Comparison of ENCODE assay signal across 10 cellular contexts in genomic region chr1:151905070-151905442, GRCh38. TPM values are rescaled to one million over a fixed set of nuclear protein-coding genes. Genes with fewer than 3 reads are reported as not detected.
A peak's percentile ranks its signal among the peaks of the same experiment; 100 is the strongest.
DNase-seq lines count a peak whose midpoint lies in the region; TF ChIP-seq lines count a peak whose summit lies in the region.
"Had no signal": no experiment of that assay in that cellular context is flagged by ENCODE, and none has a peak within 500 bp of the region (broad histone marks: within the 10 kb centered on the region; RNA-seq: fewer than 3 reads in every experiment).

No MANE protein-coding gene starts in this region.

- H3K4me3 Mint-ChIP-seq in Calu3 (ENCODE audit: low read depth, unreplicated experiment): no peak overlapping the region
- H3K4me3 Mint-ChIP-seq: stimulated activated naive B cell treated with anti-CD40 and anti-IgM and Interleukin-4, amounts not matched to agents 10 μg/mL and 1 μg/mL and 100 μg/mL, for 72 hours had no signal

- H3K27me3 ChIP-seq in GM23248 (replicated peaks; ENCODE audit: insufficient read depth): no peaks in the 10 kb centered on the region

- peaks cover 30% of the 10 kb centered on the region for H3K36me3 Mint-ChIP-seq in Calu3 (ENCODE audit: insufficient read depth, unreplicated experiment)

- H3K4me1 ChIP-seq in GM23248 (ENCODE audit: insufficient read depth): peaks cover 15% of the 10 kb centered on the region; the same call in 1 of the 2 replicates

- BruUV-seq in Calu3 (replicated peaks; lab: Mats Ljungman, UMichigan): no TSS peak

- H3K27ac ChIP-seq in GM23248: peak overlapping the region; percentile 45

- no peaks in the 10 kb centered on the region for H3K9me3 ChIP-seq in GM23248 (ENCODE audit: low read depth)

- no peaks in the 10 kb centered on the region for H3K9me2 ChIP-seq in GM23248 (ENCODE audit: insufficient read depth)

- peaks cover 19% of the 10 kb centered on the region for H3K4me1 Mint-ChIP-seq in Calu3 (ENCODE audit: low read depth, unreplicated experiment)

- H3F3A ChIP-seq in GM23248 (ENCODE audit: insufficient read depth): peaks cover 8% of the 10 kb centered on the region; the same call in 1 of the 2 replicates

- H3K27me3 Mint-ChIP-seq in Calu3 (ENCODE audit: unreplicated experiment): no peaks in the 10 kb centered on the region
- H3K27me3 Mint-ChIP-seq: stimulated activated naive B cell treated with anti-CD40 and anti-IgM and Interleukin-4, amounts not matched to agents 10 μg/mL and 1 μg/mL and 100 μg/mL, for 72 hours had no signal

- H3K9ac ChIP-seq in GM23248: no peak overlapping the region

- H3K27ac Mint-ChIP-seq in Calu3 (ENCODE audit: unreplicated experiment): no peak overlapping the region
- H3K27ac Mint-ChIP-seq: stimulated activated naive B cell treated with anti-CD40 and anti-IgM and Interleukin-4, amounts not matched to agents 10 μg/mL and 1 μg/mL and 100 μg/mL, for 72 hours had no signal

- DNase-seq in GM23248: no peak
- DNase-seq in activated CD4-positive, alpha-beta T cell treated with anti-CD3 and anti-CD28 coated beads, Interleukin-2, amount 50 U/mL, for 24 hours (ENCODE audit: low read depth in 1 of 2, low spot score in 1 of 2): peak; percentile 30 to 51
- DNase-seq in central memory CD4-positive, alpha-beta T cell: peak; percentile 52
- peak; percentile 26 to 34 for DNase-seq in stimulated activated CD4-positive, alpha-beta T cell treated with anti-CD3 and anti-CD28 coated beads, Interleukin-15, amount 100 ng/mL, for 1 hour (ENCODE audit: low read depth in 1 of 2, low spot score in 1 of 2)
- no peak for DNase-seq in Calu3
- DNase-seq in COLO829 (ENCODE audit: low spot score): no peak
- DNase-seq in GM03348 (ENCODE audit: low spot score): no peak
- no peak for DNase-seq in DMS 273 (lab: John Stamatoyannopoulos, UW; ENCODE audit: unreplicated experiment)
- DNase-seq: stimulated activated naive B cell treated with anti-CD40 and anti-IgM and Interleukin-4, amounts not matched to agents 10 μg/mL and 1 μg/mL and 100 μg/mL, for 72 hours had no signal

- peak overlapping the region; percentile 55 for H2AFZ ChIP-seq in GM23248

- H4K20me1 ChIP-seq in GM23248 (ENCODE audit: insufficient read depth): no peaks in the 10 kb centered on the region

- CTCF ChIA-PET in Calu3 (lab: Charles Lee): interaction anchor here (1.6 kb wide), 1 partner anchor 97 kb away, joined by 4 read pairs; no protein-coding TSS in a partner anchor

- H3K4me3 ChIP-seq in GM23248: no peak overlapping the region

- intact Hi-C loops in Calu3 (cut with micrococcal nuclease; ENCODE audit: unreplicated experiment): no loop called here

- 0 out of 2 replicates have a peak, but pooled peaks cover 3% of the 10 kb centered on the region for H3K36me3 ChIP-seq in GM23248 (ENCODE audit: low read depth)

- peaks cover 12% of the 10 kb centered on the region for H3K9me3 Mint-ChIP-seq in Calu3 (ENCODE audit: low read depth, unreplicated experiment)

- peaks cover 44% of the 10 kb centered on the region for H3K79me2 ChIP-seq in GM23248 (ENCODE audit: insufficient read depth)

- WGBS in GM23248 (ENCODE audit: low coverage in 1 of 2, low lambda C conversion rate in 2 of 2, missing lambda C conversion rate in 2 of 2), 2 experiments: 85 to 93% methylated on average over 2 of the region's 2 CpGs

- no peak overlapping the region for H3K4me2 ChIP-seq in GM23248 (ENCODE audit: unreplicated experiment)

- no peak for TF ChIP-seq CTCF in Calu3 (IDR thresholded peaks at IDR 0.05; ENCODE audit: unreplicated experiment)

- in situ Hi-C loops in GM23248 (cut with MboI): no loop called here

RNA-seq across cellular contexts. Expression of gene THEM4, which starts 4.3 kb away (rescaled TPM):
- total RNA-seq in GM23248 (2014; rRNA removed; shearing (Covaris generic)): 10.0 and 14.6 TPM in 2 replicates
- 17.9 and 19.0 TPM in 2 replicates for polyA plus RNA-seq in GM23248 (2016; fragmentation: Nextera tagmentation; extraction: Ambion mirVana)
- total RNA-seq in Calu3 (2022): 17.2 and 18.6 TPM in 2 replicates

RNA-seq across cellular contexts. Expression of gene THEM5, which starts 51.5 kb away (rescaled TPM):
- total RNA-seq in GM23248 (2014; rRNA removed; shearing (Covaris generic)): not detected in 2 replicates
- polyA plus RNA-seq in GM23248 (2016; fragmentation: Nextera tagmentation; extraction: Ambion mirVana): not detected in 2 replicates
- not detected in 2 replicates for total RNA-seq in Calu3 (2022)
- total RNA-seq: T-helper 2 cell treated with Interferon-gamma antibody and Interleukin-4, amounts not matched to agents 100 ng/mL and 5 ng/mL, for 36 hours had no signal

Comparison
In these comparisons a context has a peak if more than half of its experiments do, and no peak if none do; other contexts are left out.
1. DNase-seq: peak in activated CD4-positive, alpha-beta T cell treated with anti-CD3 and anti-CD28 coated beads, Interleukin-2, amount 50 U/mL, for 24 hours (2 of 2), central memory CD4-positive, alpha-beta T cell (single experiment) and stimulated activated CD4-positive, alpha-beta T cell treated with anti-CD3 and anti-CD28 coated beads, Interleukin-15, amount 100 ng/mL, for 1 hour (2 of 2); none in GM23248 (single experiment), Calu3 (single experiment), COLO829 (single experiment), GM03348 (single experiment) and DMS 273 (single experiment).